ENCODE assay signal across 19 cellular contexts in the genomic region with DNA sequence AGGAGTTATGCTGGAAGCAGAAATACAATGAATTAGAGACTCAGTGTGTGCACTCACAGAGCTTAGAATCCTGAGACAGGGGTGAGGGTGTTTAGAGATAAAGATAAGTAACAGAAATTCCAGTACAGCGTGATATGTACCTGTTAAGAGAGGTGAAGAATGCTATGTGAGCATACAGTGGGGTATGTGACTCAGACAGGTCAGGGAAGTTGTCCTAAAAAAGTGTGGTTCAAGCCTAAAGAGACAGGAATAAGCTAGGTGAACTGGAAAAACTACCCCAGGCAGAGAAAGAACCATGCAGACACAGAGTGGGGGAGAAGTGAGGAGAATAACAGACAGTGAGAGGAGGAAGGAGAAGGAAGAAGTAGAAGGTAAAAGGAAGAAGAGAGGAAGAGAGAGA. TPM values are rescaled to one million over a fixed set of nuclear protein-coding genes. Genes with fewer than 3 reads are reported as not detected.
A peak's percentile ranks its signal among the peaks of the same experiment; 100 is the strongest.
DNase-seq lines count a peak whose midpoint lies in the region; ATAC-seq and TF ChIP-seq lines count a peak whose summit lies in the region.
"Had no signal": no experiment of that assay in that cellular context is flagged by ENCODE, and none has a peak within 500 bp of the region (broad histone marks: within the 10 kb centered on the region; RNA-seq: fewer than 3 reads in every experiment).

No MANE protein-coding gene starts in this region.

- no peaks in the 10 kb centered on the region for H3K27me3 ChIP-seq in Caco-2 (replicated peaks; ENCODE audit: control insufficient read depth, insufficient read depth, low read length)
- H3K27me3 ChIP-seq: BLaER1 had no signal

- intact Hi-C loops in Caco-2 (cut with micrococcal nuclease; ENCODE audit: unreplicated experiment): no loop called here

- ATAC-seq in GM21529 (IDR thresholded peaks at IDR 0.05; ENCODE audit: unreplicated experiment): no peak
- ATAC-seq: GM12878, HepG2 had no signal

- H3K9me3 Mint-ChIP-seq in Caco-2 (ENCODE audit: unreplicated experiment) (no peaks in the 10 kb centered on the region), type B pancreatic cell (no peaks in the 10 kb centered on the region)
- H3K9me3 Mint-ChIP-seq: CD4-positive, alpha-beta memory T cell; H9; IgD-negative memory B cell had no signal

- peaks cover 13% of the 10 kb centered on the region for H3K4me1 Mint-ChIP-seq in Caco-2 (ENCODE audit: low read depth, unreplicated experiment)
- peaks cover 4% of the 10 kb centered on the region for H3K4me1 Mint-ChIP-seq in type B pancreatic cell (ENCODE audit: unreplicated experiment)

- no TSS peak for BruUV-seq in Caco-2 (replicated peaks; lab: Mats Ljungman, UMichigan)

- no peaks in the 10 kb centered on the region for H3K4me1 ChIP-seq in Caco-2
- H3K4me1 ChIP-seq: A549, BLaER1 had no signal

- H3K4me3 ChIP-seq in Caco-2 (ENCODE audit: low read depth, low read length): no peak overlapping the region
- H3K4me3 ChIP-seq in epithelial cell of esophagus (ENCODE audit: low read length): no peak overlapping the region
- H3K4me3 ChIP-seq: A549, BLaER1, GM12878 had no signal

- H3K27ac Mint-ChIP-seq in Caco-2 (ENCODE audit: unreplicated experiment) (peak overlapping the region; percentile 7), type B pancreatic cell (peak overlapping the region; percentile 64)
- H3K27ac Mint-ChIP-seq: CD4-positive, alpha-beta memory T cell; H9; IgD-negative memory B cell had no signal

- no peak for TF ChIP-seq CTCF in Caco-2 (IDR thresholded peaks at IDR 0.05; ENCODE audit: insufficient read depth in 1 of 2, low read depth in 1 of 2, low read length in 1 of 2, severe bottlenecking in 1 of 2, unreplicated experiment in 1 of 2)
- no peak for TF ChIP-seq CTCF in epithelial cell of esophagus (IDR thresholded peaks at IDR 0.05; ENCODE audit: insufficient read depth, low read depth, low read length, missing control alignments)
- no peak for TF ChIP-seq CTCF in type B pancreatic cell (conservative IDR thresholded peaks at IDR 0.05)

- H3K4me3 Mint-ChIP-seq in Caco-2 (ENCODE audit: unreplicated experiment) (no peak overlapping the region), type B pancreatic cell (peak overlapping the region; percentile 33)
- H3K4me3 Mint-ChIP-seq: CD14-positive monocyte; CD4-positive, alpha-beta memory T cell; H9; IgD-negative memory B cell had no signal

- POLR2A ChIA-PET in Caco-2 (lab: Charles Lee): no interaction called here

- H3K36me3 Mint-ChIP-seq in Caco-2 (ENCODE audit: insufficient read depth, unreplicated experiment) (peaks cover 7% of the 10 kb centered on the region), type B pancreatic cell (peaks cover 4% of the 10 kb centered on the region)

- H3K9me3 ChIP-seq in Caco-2: no peaks in the 10 kb centered on the region
- H3K9me3 ChIP-seq: A549, BLaER1 had no signal

- no peak for DNase-seq in Caco-2
- peak; percentile 43 for DNase-seq in epithelial cell of esophagus (ENCODE audit: low read depth)
- peak; percentile 19 for DNase-seq in kidney tubule cell (ENCODE audit: low spot score)
- no peak for DNase-seq in type B pancreatic cell (ENCODE audit: extremely low spot score, unreplicated experiment)
- DNase-seq in iPS-NIHi7 (ENCODE audit: extremely low spot score): no peak
- no peak for DNase-seq in activated CD4-positive, alpha-beta T cell treated with anti-CD3 and anti-CD28 coated beads for 48 hours
- DNase-seq: Calu3; CD4-positive, alpha-beta memory T cell; DMS79 treated with DMSO at 0.1 percent for 48 hours; H9; KG1 had no signal

- CTCF ChIA-PET in Caco-2 (lab: Charles Lee): no interaction called here

- H3K27me3 Mint-ChIP-seq in Caco-2 (ENCODE audit: insufficient read depth, unreplicated experiment) (no peaks in the 10 kb centered on the region), type B pancreatic cell (no peaks in the 10 kb centered on the region)
- H3K27me3 Mint-ChIP-seq: IgD-negative memory B cell had no signal

- H3K36me3 ChIP-seq in Caco-2 (ENCODE audit: control insufficient read depth, insufficient read depth, low read length): no peaks in the 10 kb centered on the region
- H3K36me3 ChIP-seq: BLaER1 had no signal

RNA-seq across cellular contexts. Expression of a gene that starts 8.6 kb away (rescaled TPM):
- 29.8 and 29.9 TPM in 2 replicates for total RNA-seq in Caco-2 (2022)
- total RNA-seq in type B pancreatic cell (ENCODE audit: low replicate concordance): 43.6 and 48.1 TPM in 2 replicates

RNA-seq across cellular contexts. Expression of a gene that starts 23.1 kb away (rescaled TPM):
- total RNA-seq in Caco-2 (2022) (not detected in 2 replicates), type B pancreatic cell (ENCODE audit: low replicate concordance) (0.81 and 5.0 TPM in 2 replicates)
- total RNA-seq: Calu3; CD4-positive, alpha-beta memory T cell; G401; H9; HepG2 had no signal

Comparison
In these comparisons a context has a peak if more than half of its experiments do, and no peak if none do; other contexts are left out.
1. DNase-seq: peak in epithelial cell of esophagus (single experiment) and kidney tubule cell (single experiment); none in Caco-2 (0 of 2), type B pancreatic cell (single experiment), iPS-NIHi7 (single experiment) and activated CD4-positive, alpha-beta T cell treated with anti-CD3 and anti-CD28 coated beads for 48 hours (single experiment).